Comparison of ENCODE assay signal across 1 cellular context in the genomic region with DNA sequence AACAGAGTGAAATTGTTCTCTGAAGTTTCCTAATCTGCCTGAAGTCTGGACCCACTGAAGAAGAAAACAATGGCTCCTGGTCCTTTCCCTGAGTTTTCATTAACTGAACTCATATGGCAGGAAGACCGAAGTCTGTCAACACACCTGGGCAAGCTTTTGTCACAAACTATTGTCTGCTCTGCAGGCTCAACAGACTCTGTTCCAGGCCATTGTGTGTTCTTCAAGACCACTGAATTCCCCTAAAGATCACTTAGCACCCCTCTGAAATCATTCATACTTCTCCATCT.
TF ChIP-seq lines count a peak whose summit lies in the region.

No MANE protein-coding gene starts in this region.

TF ChIP-seq in HepG2, 621 proteins besides CTCF, POLR2A, EP300 and RAD21 (continued from another document):
- TF ChIP-seq, protein P1, sequence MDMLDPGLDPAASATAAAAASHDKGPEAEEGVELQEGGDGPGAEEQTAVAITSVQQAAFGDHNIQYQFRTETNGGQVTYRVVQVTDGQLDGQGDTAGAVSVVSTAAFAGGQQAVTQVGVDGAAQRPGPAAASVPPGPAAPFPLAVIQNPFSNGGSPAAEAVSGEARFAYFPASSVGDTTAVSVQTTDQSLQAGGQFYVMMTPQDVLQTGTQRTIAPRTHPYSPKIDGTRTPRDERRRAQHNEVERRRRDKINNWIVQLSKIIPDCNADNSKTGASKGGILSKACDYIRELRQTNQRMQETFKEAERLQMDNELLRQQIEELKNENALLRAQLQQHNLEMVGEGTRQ (IDR thresholded peaks at IDR 0.05; ENCODE audit: low read depth, low read length) = no peak
- TF ChIP-seq, protein P1 (CRISPR knock-in tag; IDR thresholded peaks at IDR 0.05; ENCODE audit: borderline replicate concordance) = no peak
- TF ChIP-seq EEA1 (CRISPR knock-in tag; IDR thresholded peaks at IDR 0.05; ENCODE audit: borderline replicate concordance) = no peak
- no peak for TF ChIP-seq RBM39 (IDR thresholded peaks at IDR 0.05; ENCODE audit: low read depth, low read length, poor library complexity, severe bottlenecking)
- TF ChIP-seq ZKSCAN8 (CRISPR knock-in tag; IDR thresholded peaks at IDR 0.05; ENCODE audit: borderline replicate concordance) = 0 out of 2 replicates have a peak, but pooled peaks have one; percentile 60
- TF ChIP-seq, protein P2, sequence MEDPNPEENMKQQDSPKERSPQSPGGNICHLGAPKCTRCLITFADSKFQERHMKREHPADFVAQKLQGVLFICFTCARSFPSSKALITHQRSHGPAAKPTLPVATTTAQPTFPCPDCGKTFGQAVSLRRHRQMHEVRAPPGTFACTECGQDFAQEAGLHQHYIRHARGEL (CRISPR knock-in tag; IDR thresholded peaks at IDR 0.05) = no peak
- TF ChIP-seq CHD2 (IDR thresholded peaks at IDR 0.05; ENCODE audit: low read depth, low read length) = no peak
- TF ChIP-seq SIX4 (CRISPR knock-in tag; IDR thresholded peaks at IDR 0.05) = no peak
- no peak for TF ChIP-seq HDAC6 (IDR thresholded peaks at IDR 0.05; ENCODE audit: low read depth, low read length)
- TF ChIP-seq KLF13 (CRISPR knock-in tag; IDR thresholded peaks at IDR 0.05) = no peak
- TF ChIP-seq, protein P3, sequence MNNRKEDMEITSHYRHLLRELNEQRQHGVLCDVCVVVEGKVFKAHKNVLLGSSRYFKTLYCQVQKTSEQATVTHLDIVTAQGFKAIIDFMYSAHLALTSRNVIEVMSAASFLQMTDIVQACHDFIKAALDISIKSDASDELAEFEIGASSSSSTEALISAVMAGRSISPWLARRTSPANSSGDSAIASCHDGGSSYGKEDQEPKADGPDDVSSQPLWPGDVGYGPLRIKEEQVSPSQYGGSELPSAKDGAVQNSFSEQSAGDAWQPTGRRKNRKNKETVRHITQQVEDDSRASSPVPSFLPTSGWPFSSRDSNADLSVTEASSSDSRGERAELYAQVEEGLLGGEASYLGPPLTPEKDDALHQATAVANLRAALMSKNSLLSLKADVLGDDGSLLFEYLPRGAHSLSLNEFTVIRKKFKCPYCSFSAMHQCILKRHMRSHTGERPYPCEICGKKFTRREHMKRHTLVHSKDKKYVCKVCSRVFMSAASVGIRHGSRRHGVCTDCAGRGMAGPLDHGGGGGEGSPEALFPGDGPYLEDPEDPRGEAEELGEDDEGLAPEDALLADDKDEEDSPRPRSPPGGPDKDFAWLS (CRISPR knock-in tag; IDR thresholded peaks at IDR 0.05; ENCODE audit: borderline replicate concordance) = no peak
- TF ChIP-seq GTF3A (CRISPR knock-in tag; conservative IDR thresholded peaks at IDR 0.05) = no peak
- TF ChIP-seq, protein P4, sequence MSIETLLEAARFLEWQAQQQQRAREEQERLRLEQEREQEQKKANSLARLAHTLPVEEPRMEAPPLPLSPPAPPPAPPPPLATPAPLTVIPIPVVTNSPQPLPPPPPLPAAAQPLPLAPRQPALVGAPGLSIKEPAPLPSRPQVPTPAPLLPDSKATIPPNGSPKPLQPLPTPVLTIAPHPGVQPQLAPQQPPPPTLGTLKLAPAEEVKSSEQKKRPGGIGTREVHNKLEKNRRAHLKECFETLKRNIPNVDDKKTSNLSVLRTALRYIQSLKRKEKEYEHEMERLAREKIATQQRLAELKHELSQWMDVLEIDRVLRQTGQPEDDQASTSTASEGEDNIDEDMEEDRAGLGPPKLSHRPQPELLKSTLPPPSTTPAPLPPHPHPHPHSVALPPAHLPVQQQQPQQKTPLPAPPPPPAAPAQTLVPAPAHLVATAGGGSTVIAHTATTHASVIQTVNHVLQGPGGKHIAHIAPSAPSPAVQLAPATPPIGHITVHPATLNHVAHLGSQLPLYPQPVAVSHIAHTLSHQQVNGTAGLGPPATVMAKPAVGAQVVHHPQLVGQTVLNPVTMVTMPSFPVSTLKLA (IDR thresholded peaks at IDR 0.05) = no peak
- TF ChIP-seq, protein P5, sequence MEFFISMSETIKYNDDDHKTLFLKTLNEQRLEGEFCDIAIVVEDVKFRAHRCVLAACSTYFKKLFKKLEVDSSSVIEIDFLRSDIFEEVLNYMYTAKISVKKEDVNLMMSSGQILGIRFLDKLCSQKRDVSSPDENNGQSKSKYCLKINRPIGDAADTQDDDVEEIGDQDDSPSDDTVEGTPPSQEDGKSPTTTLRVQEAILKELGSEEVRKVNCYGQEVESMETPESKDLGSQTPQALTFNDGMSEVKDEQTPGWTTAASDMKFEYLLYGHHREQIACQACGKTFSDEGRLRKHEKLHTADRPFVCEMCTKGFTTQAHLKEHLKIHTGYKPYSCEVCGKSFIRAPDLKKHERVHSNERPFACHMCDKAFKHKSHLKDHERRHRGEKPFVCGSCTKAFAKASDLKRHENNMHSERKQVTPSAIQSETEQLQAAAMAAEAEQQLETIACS (CRISPR knock-in tag; IDR thresholded peaks at IDR 0.05) = no peak
- TF ChIP-seq JUNB (CRISPR knock-in tag; IDR thresholded peaks at IDR 0.05; ENCODE audit: borderline replicate concordance) = no peak
- TF ChIP-seq ZFP41 (CRISPR knock-in tag; IDR thresholded peaks at IDR 0.05; ENCODE audit: borderline replicate concordance) = no peak
- TF ChIP-seq GTF2F1 (IDR thresholded peaks at IDR 0.05; ENCODE audit: low read length) = no peak
- peak; percentile 22; the same call in 1 of the 2 replicates for TF ChIP-seq FOXO1 (CRISPR knock-in tag; IDR thresholded peaks at IDR 0.05)
- no peak for TF ChIP-seq HNRNPL (IDR thresholded peaks at IDR 0.05; ENCODE audit: low read depth, low read length)
- no peak for TF ChIP-seq ZNF180 (CRISPR knock-in tag; IDR thresholded peaks at IDR 0.05; ENCODE audit: borderline replicate concordance, low read depth)
- no peak for TF ChIP-seq ZC3H4 (CRISPR knock-in tag; IDR thresholded peaks at IDR 0.05; ENCODE audit: borderline replicate concordance)
- no peak for TF ChIP-seq ZNF629 (CRISPR knock-in tag; conservative IDR thresholded peaks at IDR 0.05)
- TF ChIP-seq KAT2B (IDR thresholded peaks at IDR 0.05; ENCODE audit: borderline replicate concordance, low read depth, low read length) = no peak
- TF ChIP-seq, protein P6, sequence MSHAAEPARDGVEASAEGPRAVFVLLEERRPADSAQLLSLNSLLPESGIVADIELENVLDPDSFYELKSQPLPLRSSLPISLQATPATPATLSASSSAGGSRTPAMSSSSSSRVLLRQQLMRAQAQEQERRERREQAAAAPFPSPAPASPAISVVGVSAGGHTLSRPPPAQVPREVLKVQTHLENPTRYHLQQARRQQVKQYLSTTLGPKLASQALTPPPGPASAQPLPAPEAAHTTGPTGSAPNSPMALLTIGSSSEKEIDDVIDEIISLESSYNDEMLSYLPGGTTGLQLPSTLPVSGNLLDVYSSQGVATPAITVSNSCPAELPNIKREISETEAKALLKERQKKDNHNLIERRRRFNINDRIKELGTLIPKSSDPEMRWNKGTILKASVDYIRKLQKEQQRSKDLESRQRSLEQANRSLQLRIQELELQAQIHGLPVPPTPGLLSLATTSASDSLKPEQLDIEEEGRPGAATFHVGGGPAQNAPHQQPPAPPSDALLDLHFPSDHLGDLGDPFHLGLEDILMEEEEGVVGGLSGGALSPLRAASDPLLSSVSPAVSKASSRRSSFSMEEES (CRISPR knock-in tag; IDR thresholded peaks at IDR 0.05) = no peak
- TF ChIP-seq ZNF30 (CRISPR knock-in tag; IDR thresholded peaks at IDR 0.05) = no peak
- TF ChIP-seq RCOR2 (CRISPR knock-in tag; IDR thresholded peaks at IDR 0.05) = no peak
- TF ChIP-seq ZNF746 (CRISPR knock-in tag; IDR thresholded peaks at IDR 0.05) = no peak
- TF ChIP-seq ZNF567 (CRISPR knock-in tag; IDR thresholded peaks at IDR 0.05; ENCODE audit: borderline replicate concordance) = no peak
- TF ChIP-seq ZNF343 (CRISPR knock-in tag; IDR thresholded peaks at IDR 0.05) = no peak
- no peak for TF ChIP-seq SUZ12 (IDR thresholded peaks at IDR 0.05; ENCODE audit: low read depth, low read length)
- TF ChIP-seq FLYWCH1 (CRISPR knock-in tag; IDR thresholded peaks at IDR 0.05) = no peak
- TF ChIP-seq, protein P7, sequence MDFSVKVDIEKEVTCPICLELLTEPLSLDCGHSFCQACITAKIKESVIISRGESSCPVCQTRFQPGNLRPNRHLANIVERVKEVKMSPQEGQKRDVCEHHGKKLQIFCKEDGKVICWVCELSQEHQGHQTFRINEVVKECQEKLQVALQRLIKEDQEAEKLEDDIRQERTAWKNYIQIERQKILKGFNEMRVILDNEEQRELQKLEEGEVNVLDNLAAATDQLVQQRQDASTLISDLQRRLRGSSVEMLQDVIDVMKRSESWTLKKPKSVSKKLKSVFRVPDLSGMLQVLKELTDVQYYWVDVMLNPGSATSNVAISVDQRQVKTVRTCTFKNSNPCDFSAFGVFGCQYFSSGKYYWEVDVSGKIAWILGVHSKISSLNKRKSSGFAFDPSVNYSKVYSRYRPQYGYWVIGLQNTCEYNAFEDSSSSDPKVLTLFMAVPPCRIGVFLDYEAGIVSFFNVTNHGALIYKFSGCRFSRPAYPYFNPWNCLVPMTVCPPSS (IDR thresholded peaks at IDR 0.05) = no peak
- no peak for TF ChIP-seq MAFF (IDR thresholded peaks at IDR 0.05; ENCODE audit: low read depth, low read length)
- TF ChIP-seq SAP130 (CRISPR knock-in tag; IDR thresholded peaks at IDR 0.05; ENCODE audit: low read depth) = peak; percentile 38; the same call in 1 of the 2 replicates
- no peak for TF ChIP-seq KLF6 (CRISPR knock-in tag; IDR thresholded peaks at IDR 0.05)
- TF ChIP-seq YEATS4 (CRISPR knock-in tag; IDR thresholded peaks at IDR 0.05; ENCODE audit: borderline replicate concordance) = 0 out of 2 replicates have a peak, but pooled peaks have one; percentile 8
- no peak for TF ChIP-seq THYN1 (CRISPR knock-in tag; IDR thresholded peaks at IDR 0.05; ENCODE audit: borderline replicate concordance, low read depth)
- TF ChIP-seq HDAC1 (CRISPR knock-in tag; IDR thresholded peaks at IDR 0.05) = no peak; the same call in 1 of the 2 replicates
- TF ChIP-seq IKZF4 (CRISPR knock-in tag; IDR thresholded peaks at IDR 0.05; ENCODE audit: borderline replicate concordance, low read depth, not compliant biosample characterization) = no peak
- TF ChIP-seq ZNF616 (CRISPR knock-in tag; IDR thresholded peaks at IDR 0.05; ENCODE audit: low read depth) = no peak
- no peak for TF ChIP-seq ATM (IDR thresholded peaks at IDR 0.05; ENCODE audit: borderline replicate concordance)
- TF ChIP-seq MEF2D (CRISPR knock-in tag; IDR thresholded peaks at IDR 0.05) = no peak
- TF ChIP-seq, protein P8, sequence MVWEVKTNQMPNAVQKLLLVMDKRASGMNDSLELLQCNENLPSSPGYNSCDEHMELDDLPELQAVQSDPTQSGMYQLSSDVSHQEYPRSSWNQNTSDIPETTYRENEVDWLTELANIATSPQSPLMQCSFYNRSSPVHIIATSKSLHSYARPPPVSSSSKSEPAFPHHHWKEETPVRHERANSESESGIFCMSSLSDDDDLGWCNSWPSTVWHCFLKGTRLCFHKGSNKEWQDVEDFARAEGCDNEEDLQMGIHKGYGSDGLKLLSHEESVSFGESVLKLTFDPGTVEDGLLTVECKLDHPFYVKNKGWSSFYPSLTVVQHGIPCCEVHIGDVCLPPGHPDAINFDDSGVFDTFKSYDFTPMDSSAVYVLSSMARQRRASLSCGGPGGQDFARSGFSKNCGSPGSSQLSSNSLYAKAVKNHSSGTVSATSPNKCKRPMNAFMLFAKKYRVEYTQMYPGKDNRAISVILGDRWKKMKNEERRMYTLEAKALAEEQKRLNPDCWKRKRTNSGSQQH (CRISPR knock-in tag; IDR thresholded peaks at IDR 0.05; ENCODE audit: low read depth) = no peak
- TF ChIP-seq ISL2 (CRISPR knock-in tag; IDR thresholded peaks at IDR 0.05) = 0 out of 2 replicates have a peak, but pooled peaks have one; percentile 18
- no peak for TF ChIP-seq ZNF44 (CRISPR knock-in tag; IDR thresholded peaks at IDR 0.05)
- TF ChIP-seq ZNF33A (CRISPR knock-in tag; IDR thresholded peaks at IDR 0.05; ENCODE audit: borderline replicate concordance) = no peak
- TF ChIP-seq, protein P9, sequence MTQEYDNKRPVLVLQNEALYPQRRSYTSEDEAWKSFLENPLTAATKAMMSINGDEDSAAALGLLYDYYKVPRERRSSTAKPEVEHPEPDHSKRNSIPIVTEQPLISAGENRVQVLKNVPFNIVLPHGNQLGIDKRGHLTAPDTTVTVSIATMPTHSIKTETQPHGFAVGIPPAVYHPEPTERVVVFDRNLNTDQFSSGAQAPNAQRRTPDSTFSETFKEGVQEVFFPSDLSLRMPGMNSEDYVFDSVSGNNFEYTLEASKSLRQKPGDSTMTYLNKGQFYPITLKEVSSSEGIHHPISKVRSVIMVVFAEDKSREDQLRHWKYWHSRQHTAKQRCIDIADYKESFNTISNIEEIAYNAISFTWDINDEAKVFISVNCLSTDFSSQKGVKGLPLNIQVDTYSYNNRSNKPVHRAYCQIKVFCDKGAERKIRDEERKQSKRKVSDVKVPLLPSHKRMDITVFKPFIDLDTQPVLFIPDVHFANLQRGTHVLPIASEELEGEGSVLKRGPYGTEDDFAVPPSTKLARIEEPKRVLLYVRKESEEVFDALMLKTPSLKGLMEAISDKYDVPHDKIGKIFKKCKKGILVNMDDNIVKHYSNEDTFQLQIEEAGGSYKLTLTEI (CRISPR knock-in tag; conservative IDR thresholded peaks at IDR 0.05) = no peak
- no peak for TF ChIP-seq THAP11 (CRISPR knock-in tag; IDR thresholded peaks at IDR 0.05)
- TF ChIP-seq XRCC5 (optimal IDR thresholded peaks at IDR 0.05; ENCODE audit: low read length) = no peak
- TF ChIP-seq TOPORS (CRISPR knock-in tag; IDR thresholded peaks at IDR 0.05) = no peak
- TF ChIP-seq ZNF552 (CRISPR knock-in tag; IDR thresholded peaks at IDR 0.05; ENCODE audit: borderline replicate concordance) = no peak
- no peak for TF ChIP-seq NR3C1 (CRISPR knock-in tag; IDR thresholded peaks at IDR 0.05)
- TF ChIP-seq, protein P10, sequence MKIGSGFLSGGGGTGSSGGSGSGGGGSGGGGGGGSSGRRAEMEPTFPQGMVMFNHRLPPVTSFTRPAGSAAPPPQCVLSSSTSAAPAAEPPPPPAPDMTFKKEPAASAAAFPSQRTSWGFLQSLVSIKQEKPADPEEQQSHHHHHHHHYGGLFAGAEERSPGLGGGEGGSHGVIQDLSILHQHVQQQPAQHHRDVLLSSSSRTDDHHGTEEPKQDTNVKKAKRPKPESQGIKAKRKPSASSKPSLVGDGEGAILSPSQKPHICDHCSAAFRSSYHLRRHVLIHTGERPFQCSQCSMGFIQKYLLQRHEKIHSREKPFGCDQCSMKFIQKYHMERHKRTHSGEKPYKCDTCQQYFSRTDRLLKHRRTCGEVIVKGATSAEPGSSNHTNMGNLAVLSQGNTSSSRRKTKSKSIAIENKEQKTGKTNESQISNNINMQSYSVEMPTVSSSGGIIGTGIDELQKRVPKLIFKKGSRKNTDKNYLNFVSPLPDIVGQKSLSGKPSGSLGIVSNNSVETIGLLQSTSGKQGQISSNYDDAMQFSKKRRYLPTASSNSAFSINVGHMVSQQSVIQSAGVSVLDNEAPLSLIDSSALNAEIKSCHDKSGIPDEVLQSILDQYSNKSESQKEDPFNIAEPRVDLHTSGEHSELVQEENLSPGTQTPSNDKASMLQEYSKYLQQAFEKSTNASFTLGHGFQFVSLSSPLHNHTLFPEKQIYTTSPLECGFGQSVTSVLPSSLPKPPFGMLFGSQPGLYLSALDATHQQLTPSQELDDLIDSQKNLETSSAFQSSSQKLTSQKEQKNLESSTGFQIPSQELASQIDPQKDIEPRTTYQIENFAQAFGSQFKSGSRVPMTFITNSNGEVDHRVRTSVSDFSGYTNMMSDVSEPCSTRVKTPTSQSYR (CRISPR knock-in tag; IDR thresholded peaks at IDR 0.05; ENCODE audit: borderline replicate concordance) = no peak
- TF ChIP-seq NR1H2 (CRISPR knock-in tag; IDR thresholded peaks at IDR 0.05; ENCODE audit: borderline replicate concordance, low read depth) = no peak
TF ChIP-seq in HepG2: peak in this region for 30.
